ENCODE assay signal across 24 cellular contexts in the genomic region with DNA sequence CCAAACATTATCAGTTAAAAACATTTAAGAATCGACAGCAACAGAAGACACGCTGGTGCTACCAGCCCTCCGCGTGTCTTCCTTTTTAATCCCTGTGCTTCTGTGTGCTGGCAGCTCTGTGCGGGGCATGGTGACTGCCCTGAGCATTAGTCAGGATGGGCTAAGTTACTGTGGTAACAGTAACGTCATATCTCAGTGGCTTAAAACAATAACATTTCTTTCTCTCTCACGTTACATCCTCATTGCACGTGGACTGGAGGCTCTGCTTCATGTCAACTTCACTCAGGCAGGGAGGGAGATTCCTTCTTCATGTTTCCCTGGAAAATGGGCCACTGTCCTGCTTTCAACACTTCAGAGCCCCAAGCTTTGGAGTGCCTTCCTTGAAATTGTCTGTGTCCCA.
DNase-seq lines count a peak whose midpoint lies in the region; ATAC-seq and TF ChIP-seq lines count a peak whose summit lies in the region.
"Had no signal": no experiment of that assay in that cellular context is flagged by ENCODE, and none has a peak within 500 bp of the region (broad histone marks: within the 10 kb centered on the region; RNA-seq: fewer than 3 reads in every experiment).

No MANE protein-coding gene starts in this region.

- H3K4me1 ChIP-seq in IMR-90 (ENCODE audit: control insufficient read depth, insufficient read depth, low read length) (no peaks in the 10 kb centered on the region), transverse colon (no peaks in the 10 kb centered on the region)
- H3K4me1 ChIP-seq: Peyer's patch, spleen had no signal

- CTCF ChIA-PET in IMR-90 (lab: Yijun Ruan, JAX) = interaction anchor here (0.8 kb wide), 1 partner anchor 78 kb away, joined by 3 read pairs; no protein-coding TSS in a partner anchor

- in situ Hi-C loops in IMR-90 (cut with MboI; ENCODE audit: low sequenced_read_pairs) (no loop called here), brain microvascular endothelial cell (cut with HindIII; ENCODE audit: low pct_ligation_motif_present, low sequenced_read_pairs) (no loop called here), transverse colon (cut with MboI; ENCODE audit: low pct_ligation_motif_present in 1 of 4, low pct_unique_long_range_greater_than_20kb in 1 of 4, low sequenced_read_pairs in 3 of 4) (loop anchor here in 1 of 4 donors (25.0 kb wide), 1 partner anchor 105 kb away; no protein-coding TSS in a partner anchor)

- H3K36me3 ChIP-seq in IMR-90 (ENCODE audit: control insufficient read depth, insufficient read depth, low read length) = no peaks in the 10 kb centered on the region
- H3K36me3 ChIP-seq in brain microvascular endothelial cell (replicated peaks) = no peaks in the 10 kb centered on the region
- H3K36me3 ChIP-seq in transverse colon = no peaks in the 10 kb centered on the region
- H3K36me3 ChIP-seq: Peyer's patch, spleen, thoracic aorta had no signal

- H3K56ac ChIP-seq in IMR-90 (ENCODE audit: extremely low read depth, insufficient read depth, low read length) = no peak overlapping the region

- H2AFZ ChIP-seq in IMR-90 (replicated peaks; ENCODE audit: low read length, poor library complexity) = no peak overlapping the region
- H2AFZ ChIP-seq: GM23338 had no signal

- H2BK20ac ChIP-seq in IMR-90 (ENCODE audit: low read depth, low read length) = no peak overlapping the region

- H4K20me1 ChIP-seq in IMR-90 (ENCODE audit: insufficient read depth, low read length) = no peaks in the 10 kb centered on the region

- no peak overlapping the region for H2BK15ac ChIP-seq in IMR-90 (ENCODE audit: low read depth, low read length)

- no peak overlapping the region for H2BK120ac ChIP-seq in IMR-90 (ENCODE audit: low read depth, low read length)

- no peak overlapping the region for H2AK9ac ChIP-seq in IMR-90 (replicated peaks; ENCODE audit: low read depth, low read length, poor library complexity)

- intact Hi-C loops in IMR-90 (cut with micrococcal nuclease) = no loop called here
- intact Hi-C loops in transverse colon (cut with DNase I; ENCODE audit: low total_unique reads) = no loop called here

- BruUV-seq in IMR-90 (replicated peaks; lab: Mats Ljungman, UMichigan) = no TSS peak

- H3K9me3 ChIP-seq in IMR-90 (ENCODE audit: control insufficient read depth, insufficient read depth, low read length) = peaks cover 3% of the 10 kb centered on the region; the same call in 1 of the 2 replicates
- H3K9me3 ChIP-seq in transverse colon = no peaks in the 10 kb centered on the region
- H3K9me3 ChIP-seq: Peyer's patch, spleen, thoracic aorta had no signal

- H3K4me2 ChIP-seq in IMR-90 (ENCODE audit: low read depth, low read length) = no peak overlapping the region
- H3K4me2 ChIP-seq: GM23338 had no signal

- H3K4ac ChIP-seq in IMR-90 (ENCODE audit: low read depth, low read length) = no peak overlapping the region

- TF ChIP-seq CTCF in IMR-90 (conservative IDR thresholded peaks at IDR 0.05; ENCODE audit: low read depth, low read length) (no peak), brain microvascular endothelial cell (IDR thresholded peaks at IDR 0.05; ENCODE audit: low read depth, low read length, missing control alignments) (no peak), transverse colon (IDR thresholded peaks at IDR 0.05) (no peak)

- TF ChIP-seq POLR2A in IMR-90 (IDR thresholded peaks at IDR 0.05; ENCODE audit: low read depth, low read length) (no peak), transverse colon (IDR thresholded peaks at IDR 0.05) (no peak)

- no peak overlapping the region for H4K91ac ChIP-seq in IMR-90 (ENCODE audit: insufficient read depth, low read depth, low read length)

- H3K9ac ChIP-seq in IMR-90 (ENCODE audit: low read depth, low read length) = no peak overlapping the region

- DNase-seq in IMR-90 (peak; percentile 8), brain microvascular endothelial cell (peak; percentile 36), left kidney (ENCODE audit: low read depth, low spot score) (peak; percentile 45), transverse colon (no peak), COLO668 (lab: John Stamatoyannopoulos, UW; ENCODE audit: unreplicated experiment) (no peak), cerebellar cortex (ENCODE audit: low spot score) (no peak)
- DNase-seq: activated CD4-positive, alpha-beta T cell treated with anti-CD3 and anti-CD28 coated beads for 4 hours; activated naive CD4-positive, alpha-beta T cell; activated T-cell treated with anti-CD3 and anti-CD28 coated beads, Interleukin-2, amount 50 U/mL, for 4 hours; cortex of kidney; KG1; mesenchymal stem cell; naive thymus-derived CD4-positive, alpha-beta T cell; NCI-H1694; NCI-H2171 treated with DMSO at 0.1 percent for 48 hours; NCI-H524 treated with DMSO at 0.1 percent for 48 hours; occipital lobe; Peyer's patch; spleen; stimulated activated CD4-positive, alpha-beta T cell treated with anti-CD3 and anti-CD28 coated beads, Interleukin-4, amount 100 ng/mL, for 24 hours; stimulated activated naive CD4-positive, alpha-beta T cell had no signal

- no peak overlapping the region for H3K23ac ChIP-seq in IMR-90 (ENCODE audit: low read depth, low read length)

- H3K79me1 ChIP-seq in IMR-90 (ENCODE audit: low read depth in 1 of 2, low read length in 2 of 2) = no peaks in the 10 kb centered on the region

- no peak overlapping the region for H3K27ac ChIP-seq in IMR-90 (ENCODE audit: insufficient read depth, low read length)
- no peak overlapping the region for H3K27ac ChIP-seq in brain microvascular endothelial cell
- peak overlapping the region in 2 of 4 donors; percentile 38 to 63 for H3K27ac ChIP-seq in transverse colon
- H3K27ac ChIP-seq: spleen, thoracic aorta had no signal

- dilution Hi-C loops in IMR-90 (cut with HindIII; ENCODE audit: low sequenced_read_pairs, unreplicated experiment) = no loop called here

- TF ChIP-seq EP300 in transverse colon (IDR thresholded peaks at IDR 0.05; ENCODE audit: low read depth) = peak; percentile 19

- H3K18ac ChIP-seq in IMR-90 (ENCODE audit: low read depth, low read length) = no peak overlapping the region

- ATAC-seq in IMR-90 (ENCODE audit: low read depth) (no peak), GM18502 (IDR thresholded peaks at IDR 0.05; ENCODE audit: poor library complexity, unreplicated experiment) (no peak)
- ATAC-seq: activated T-cell treated with anti-CD3 and anti-CD28 coated beads, Interleukin-2, amount 50 U/mL, for 4 hours; GM23338; naive thymus-derived CD4-positive, alpha-beta T cell had no signal

- no peak overlapping the region for H3K14ac ChIP-seq in IMR-90 (replicated peaks; ENCODE audit: low read depth, low read length)

- H3K27me3 ChIP-seq in IMR-90 (ENCODE audit: control insufficient read depth, insufficient read depth, low read length) (no peaks in the 10 kb centered on the region), brain microvascular endothelial cell (replicated peaks) (no peaks in the 10 kb centered on the region), transverse colon (no peaks in the 10 kb centered on the region)
- H3K27me3 ChIP-seq: Peyer's patch, spleen had no signal

- H3K4me3 ChIP-seq in IMR-90 (ENCODE audit: insufficient read depth, low read depth, low read length) = no peak overlapping the region
- no peak overlapping the region for H3K4me3 ChIP-seq in brain microvascular endothelial cell (ENCODE audit: low read depth, low read length)
- no peak overlapping the region for H3K4me3 ChIP-seq in transverse colon
- H3K4me3 ChIP-seq: GM23338, Peyer's patch, spleen, thoracic aorta had no signal

- H4K8ac ChIP-seq in IMR-90 (ENCODE audit: low read depth in 2 of 2, low read length in 2 of 2) = no peak overlapping the region

- WGBS in IMR-90 (ENCODE audit: extremely low coverage in 2 of 2, insufficient read length in 1 of 2), 2 experiments = 92% methylated on average over 4 of the region's 8 CpGs; no CpG with 5 or more reads in 1 of the 2 experiments
- WGBS in transverse colon (ENCODE audit: low coverage in 1 of 2), 2 donors = 69 to 75% methylated on average over 7 to 8 of the region's 8 CpGs

- no peaks in the 10 kb centered on the region for H3K9me1 ChIP-seq in IMR-90 (ENCODE audit: insufficient read depth, low read length)

- POLR2A ChIA-PET in IMR-90 (lab: Charles Lee; ENCODE audit: unreplicated experiment) = no interaction called here

- no peak overlapping the region for H2AK5ac ChIP-seq in IMR-90 (ENCODE audit: low read depth, low read length)

- H2BK5ac ChIP-seq in IMR-90 (ENCODE audit: low read depth, low read length, poor library complexity, severe bottlenecking) = no peak overlapping the region

- H4K5ac ChIP-seq in IMR-90 (ENCODE audit: low read depth, low read length) = no peak overlapping the region

- TF ChIP-seq RAD21 in IMR-90 (IDR thresholded peaks at IDR 0.05; ENCODE audit: low read length) = no peak

TF ChIP-seq in IMR-90, 13 proteins besides CTCF, POLR2A, EP300 and RAD21 (continues in another document):
- TF ChIP-seq FOS (IDR thresholded peaks at IDR 0.05; ENCODE audit: low read depth, low read length) (no peak), MAFK (IDR thresholded peaks at IDR 0.05; ENCODE audit: low read depth, low read length) (no peak), MXI1 (IDR thresholded peaks at IDR 0.05; ENCODE audit: borderline replicate concordance, low read depth, low read length) (no peak), BHLHE40 (IDR thresholded peaks at IDR 0.05; ENCODE audit: low read depth, low read length) (no peak), ELK1 (IDR thresholded peaks at IDR 0.05; ENCODE audit: borderline replicate concordance, low read depth, low read length) (no peak), RFX5 (IDR thresholded peaks at IDR 0.05; ENCODE audit: low read depth, low read length) (no peak), CHD1 (IDR thresholded peaks at IDR 0.05; ENCODE audit: low read depth, low read length) (no peak), SMC3 (IDR thresholded peaks at IDR 0.05; ENCODE audit: low read depth, low read length) (no peak), MAZ (IDR thresholded peaks at IDR 0.05; ENCODE audit: borderline replicate concordance, low read depth, low read length) (no peak), NFE2L2 (IDR thresholded peaks at IDR 0.05; ENCODE audit: low read depth, low read length) (no peak)

Comparison
In these comparisons a context has a peak if more than half of its experiments do, and no peak if none do; other contexts are left out.
1. DNase-seq: peak in IMR-90 (single experiment), brain microvascular endothelial cell (single experiment) and left kidney (single experiment); none in transverse colon (single experiment), COLO668 (single experiment) and cerebellar cortex (single experiment).